ENCODE assay signal across 8 cellular contexts in the genomic region with DNA sequence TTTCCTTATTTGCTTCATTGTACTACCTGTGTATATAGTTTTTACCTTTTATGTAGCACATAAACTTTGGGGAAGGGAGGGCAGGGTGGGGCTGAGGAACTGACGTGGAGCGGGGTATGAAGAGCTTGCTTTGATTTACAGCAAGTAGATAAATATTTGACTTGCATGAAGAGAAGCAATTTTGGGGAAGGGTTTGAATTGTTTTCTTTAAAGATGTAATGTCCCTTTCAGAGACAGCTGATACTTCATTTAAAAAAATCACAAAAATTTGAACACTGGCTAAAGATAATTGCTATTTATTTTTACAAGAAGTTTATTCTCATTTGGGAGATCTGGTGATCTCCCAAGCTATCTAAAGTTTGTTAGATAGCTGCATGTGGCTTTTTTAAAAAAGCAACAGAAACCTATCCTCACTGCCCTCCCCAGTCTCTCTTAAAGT. TPM values are rescaled to one million over a fixed set of nuclear protein-coding genes. Genes with fewer than 3 reads are reported as not detected.
DNase-seq lines count a peak whose midpoint lies in the region; ATAC-seq and TF ChIP-seq lines count a peak whose summit lies in the region.

No MANE protein-coding gene starts in this region.

- peaks cover 36% of the 10 kb centered on the region for H3K27me3 Mint-ChIP-seq in brain

- H3K9me3 ChIP-seq in neuron (ENCODE audit: low read length), result no peaks in the 10 kb centered on the region

- DNase-seq in DMS153 (lab: John Stamatoyannopoulos, UW) (peak; percentile 31), LoVo (ENCODE audit: low spot score) (peak; percentile 64), activated gamma-delta T cell (lab: John Stamatoyannopoulos, UW) (no peak), NCI-H82 (lab: John Stamatoyannopoulos, UW) (no peak)

- peaks cover 0 to 11% (median 0%) of the 10 kb centered on the region in 5 experiments for H3K9me3 Mint-ChIP-seq in brain

- peak overlapping the region; percentile 83 to 99 (median 99) for H3K4me3 Mint-ChIP-seq in brain

- no peak for ATAC-seq in GM18517 (IDR thresholded peaks at IDR 0.05; ENCODE audit: unreplicated experiment)
- no peak for ATAC-seq in GM19397 (IDR thresholded peaks at IDR 0.05; ENCODE audit: unreplicated experiment)

- H3K4me1 ChIP-seq in neuron (ENCODE audit: insufficient read depth, low read length), result peaks cover 39% of the 10 kb centered on the region

- H3K36me3 ChIP-seq in neuron (ENCODE audit: insufficient read depth, low read length), result peaks cover 50% of the 10 kb centered on the region

- no peak for TF ChIP-seq CTCF in brain (conservative IDR thresholded peaks at IDR 0.05)

- peaks cover 45% of the 10 kb centered on the region for H3K36me3 Mint-ChIP-seq in brain

- peaks cover 54% of the 10 kb centered on the region for H3K4me1 Mint-ChIP-seq in brain

- H3K27me3 ChIP-seq in neuron (ENCODE audit: insufficient read depth, low read length), result no peaks in the 10 kb centered on the region

- H3K4me3 ChIP-seq in neuron (ENCODE audit: low read length), result peak overlapping the region; percentile 77

- H3K27ac Mint-ChIP-seq in brain, result peak overlapping the region in 4 of 5 experiments; percentile 85 to 99 (median 97)

- H2AFZ ChIP-seq in neuron (ENCODE audit: low read depth, low read length), result no peak overlapping the region

RNA-seq across cellular contexts. Expression of a gene that starts 4.1 kb away (rescaled TPM):
- polyA plus RNA-seq in brain (ENCODE audit: insufficient read depth, low read depth, low replicate concordance), result 81.4 TPM

RNA-seq across cellular contexts. Expression of a gene that starts 25.3 kb away (rescaled TPM):
- polyA plus RNA-seq in brain (ENCODE audit: insufficient read depth, low read depth, low replicate concordance), result 11.3 TPM

Comparison
In these comparisons a context has a peak if more than half of its experiments do, and no peak if none do; other contexts are left out.
1. DNase-seq: peak in DMS153 (single experiment) and LoVo (single experiment); none in activated gamma-delta T cell (single experiment) and NCI-H82 (single experiment).